ENCODE assay signal across 8 cellular contexts in genomic region chr3:112333386-112334334, GRCh38. TPM values are rescaled to one million over a fixed set of nuclear protein-coding genes. Genes with fewer than 3 reads are reported as not detected.
A peak's percentile ranks its signal among the peaks of the same experiment; 100 is the strongest.
DNase-seq lines count a peak whose midpoint lies in the region; ATAC-seq and TF ChIP-seq lines count a peak whose summit lies in the region.

No MANE protein-coding gene starts in this region.

- no peaks in the 10 kb centered on the region for H3K9me3 Mint-ChIP-seq in CD4-positive, alpha-beta memory T cell
- H3K9me3 Mint-ChIP-seq in progenitor cell of endocrine pancreas (ENCODE audit: low read depth), result no peaks in the 10 kb centered on the region

- peak overlapping the region; percentile 86 for H2AFZ ChIP-seq in hepatocyte

- H3K36me3 Mint-ChIP-seq in CD4-positive, alpha-beta memory T cell, result peaks cover 0 to 2% of the 10 kb centered on the region in 2 donors
- H3K36me3 Mint-ChIP-seq in progenitor cell of endocrine pancreas (ENCODE audit: insufficient read depth), result peaks cover 6% of the 10 kb centered on the region

- H3K27ac Mint-ChIP-seq in CD4-positive, alpha-beta memory T cell, result peak overlapping the region; percentile 2 to 89 (median 74)
- H3K27ac Mint-ChIP-seq in progenitor cell of endocrine pancreas, result peak overlapping the region; percentile 97

- no peaks in the 10 kb centered on the region for H3K27me3 ChIP-seq in CD4-positive, alpha-beta memory T cell (ENCODE audit: insufficient read depth, low read length)
- H3K27me3 ChIP-seq in hepatocyte, result no peaks in the 10 kb centered on the region

- H3K4me3 Mint-ChIP-seq in CD4-positive, alpha-beta memory T cell, result peak overlapping the region; percentile 88 to 93 (median 90)
- H3K4me3 Mint-ChIP-seq in progenitor cell of endocrine pancreas (ENCODE audit: low read depth), result peak overlapping the region; percentile 84

- TF ChIP-seq CTCF in hepatocyte (IDR thresholded peaks at IDR 0.05; ENCODE audit: poor library complexity) (no peak), progenitor cell of endocrine pancreas (IDR thresholded peaks at IDR 0.05; ENCODE audit: unreplicated experiment) (no peak)

- no peaks in the 10 kb centered on the region for H3K36me3 ChIP-seq in CD4-positive, alpha-beta memory T cell (ENCODE audit: insufficient read depth, low read length)
- no peaks in the 10 kb centered on the region for H3K36me3 ChIP-seq in hepatocyte (replicated peaks; ENCODE audit: insufficient read depth, low read depth)

- ATAC-seq in GM21529 (IDR thresholded peaks at IDR 0.05; ENCODE audit: unreplicated experiment) (peak; percentile 42), HG03469 (IDR thresholded peaks at IDR 0.05; ENCODE audit: unreplicated experiment) (no peak)

- no peaks in the 10 kb centered on the region for H3K9me3 ChIP-seq in CD4-positive, alpha-beta memory T cell (ENCODE audit: control insufficient read depth in 1 of 2, low read length in 2 of 2)
- H3K9me3 ChIP-seq in hepatocyte (ENCODE audit: low read depth), result no peaks in the 10 kb centered on the region

- H3K9me2 ChIP-seq in hepatocyte (replicated peaks; ENCODE audit: insufficient read depth), result no peaks in the 10 kb centered on the region

- H3K4me1 Mint-ChIP-seq in CD4-positive, alpha-beta memory T cell, result peaks cover 13 to 48% (median 35%) of the 10 kb centered on the region in 4 donors
- H3K4me1 Mint-ChIP-seq in progenitor cell of endocrine pancreas (ENCODE audit: low read depth), result peaks cover 36% of the 10 kb centered on the region

- no peaks in the 10 kb centered on the region for H4K20me1 ChIP-seq in hepatocyte (ENCODE audit: insufficient read depth, poor library complexity, severe bottlenecking)

- 5% methylated on average over 22 of the region's 22 CpGs for WGBS in hepatocyte (ENCODE audit: low lambda C conversion rate, missing lambda C conversion rate)

- POLR2A ChIA-PET in CD4-positive, alpha-beta memory T cell (lab: Charles Lee; ENCODE audit: partially characterized antibody), result interaction anchor here (1.4 to 4.1 kb wide), 2 partner anchors 166 to 228 kb away, joined by 5 to 22 read pairs; partner anchors contain the start of genes ATG3, BTLA and SLC35A5

- peak overlapping the region; percentile 71 for H3K4me2 ChIP-seq in hepatocyte

- peak overlapping the region; percentile 25 for H3K27ac ChIP-seq in CD4-positive, alpha-beta memory T cell (ENCODE audit: low read depth, low read length)
- peak overlapping the region; percentile 93 for H3K27ac ChIP-seq in hepatocyte

- no peaks in the 10 kb centered on the region for H3K27me3 Mint-ChIP-seq in CD4-positive, alpha-beta memory T cell
- no peaks in the 10 kb centered on the region for H3K27me3 Mint-ChIP-seq in progenitor cell of endocrine pancreas

- peak in 4 of 5 donors; percentile 6 to 12 (median 8) for DNase-seq in CD4-positive, alpha-beta memory T cell
- DNase-seq in NCI-H1436 treated with DMSO at 0.1 percent for 48 hours (lab: John Stamatoyannopoulos, UW) (peak; percentile 15), anterior cingulate cortex (lab: John Stamatoyannopoulos, UW) (peak in 50 of 58 donors; percentile 17 to 79 (median 60)), hepatocyte (ENCODE audit: low spot score) (peak; percentile 36), progenitor cell of endocrine pancreas (ENCODE audit: low spot score, unreplicated experiment) (peak; percentile 10), GM03348 (ENCODE audit: low spot score) (no peak)

- peak overlapping the region; percentile 39 to 61 for H3K4me3 ChIP-seq in CD4-positive, alpha-beta memory T cell (ENCODE audit: low read length in 2 of 2)
- peak overlapping the region; percentile 35 for H3K4me3 ChIP-seq in hepatocyte

- peaks cover 35% of the 10 kb centered on the region for H3K79me2 ChIP-seq in hepatocyte

- intact Hi-C loops in CD4-positive, alpha-beta memory T cell (cut with micrococcal nuclease), result no loop called here

- CTCF ChIA-PET in CD4-positive, alpha-beta memory T cell (lab: Charles Lee; ENCODE audit: partially characterized antibody), result interaction anchor here (0.6 to 2.8 kb wide), 22 partner anchors 11 to 222 kb away, joined by 3 to 14 read pairs (median 4); partner anchors contain the start of gene SLC9C1

- H3K4me1 ChIP-seq in CD4-positive, alpha-beta memory T cell (ENCODE audit: insufficient read depth, low read length), result peaks cover 27% of the 10 kb centered on the region
- H3K4me1 ChIP-seq in hepatocyte (ENCODE audit: insufficient read depth), result peaks cover 5% of the 10 kb centered on the region

RNA-seq across cellular contexts. Expression of gene CD200, which starts 0.7 kb away (rescaled TPM):
- total RNA-seq in CD4-positive, alpha-beta memory T cell, result 1 to 10 TPM in 1 of 2 experiments, under 1 TPM in 1; 0.93 to 1.8 TPM
- polyA plus RNA-seq in CD4-positive, alpha-beta memory T cell, result 1 to 10 TPM in 1 of 2 donors, under 1 TPM in 1; 1.00 to 1.2 TPM
- total RNA-seq in hepatocyte (6.7 and 12.6 TPM in 2 replicates), progenitor cell of endocrine pancreas (37.4 and 42.1 TPM in 2 replicates)
- 14.2 and 16.8 TPM in 2 replicates for polyA plus RNA-seq in hepatocyte

RNA-seq across cellular contexts. Expression of gene SLC9C1, which starts 39.6 kb away (rescaled TPM):
- not detected for total RNA-seq in CD4-positive, alpha-beta memory T cell
- polyA plus RNA-seq in CD4-positive, alpha-beta memory T cell, result not detected
- total RNA-seq in hepatocyte, result 0.03 and 0.72 TPM in 2 replicates
- 0.30 TPM in 1 of 2 replicates, not detected in the other for polyA plus RNA-seq in hepatocyte
- 1.5 and 2.3 TPM in 2 replicates for total RNA-seq in progenitor cell of endocrine pancreas
